Comparison of ENCODE assay signal across 29 cellular contexts in genomic region chr1:24300971-24301370, GRCh38. TPM values are rescaled to one million over a fixed set of nuclear protein-coding genes. Genes with fewer than 3 reads are reported as not detected.
A peak's percentile ranks its signal among the peaks of the same experiment; 100 is the strongest.
DNase-seq lines count a peak whose midpoint lies in the region; ATAC-seq and TF ChIP-seq lines count a peak whose summit lies in the region.
"Had no signal": no experiment of that assay in that cellular context is flagged by ENCODE, and none has a peak within 500 bp of the region (broad histone marks: within the 10 kb centered on the region; RNA-seq: fewer than 3 reads in every experiment).

No MANE protein-coding gene starts in this region.

- H2AFZ ChIP-seq in mammary epithelial cell (ENCODE audit: low read depth, low read length) = peak overlapping the region; percentile 56
- H2AFZ ChIP-seq in OCI-LY7 (ENCODE audit: low read length) = no peak overlapping the region

- H3K27me3 ChIP-seq in mammary epithelial cell (ENCODE audit: insufficient read depth, low read length) (no peaks in the 10 kb centered on the region), left lung (peaks cover 13 to 35% of the 10 kb centered on the region in 2 donors), upper lobe of left lung (no peaks in the 10 kb centered on the region), left ventricle myocardium inferior (ENCODE audit: low read depth) (peaks cover 27% of the 10 kb centered on the region)
- H3K27me3 ChIP-seq: BE2C had no signal

- CTCF ChIA-PET in mammary epithelial cell (lab: Charles Lee; ENCODE audit: low non-redundant PET) = interaction anchor here (0.5 kb wide), 1 partner anchor 94 kb away, joined by 5 read pairs; no protein-coding TSS in a partner anchor
- CTCF ChIA-PET in OCI-LY7 (lab: Charles Lee; ENCODE audit: unreplicated experiment) = interaction anchor here (0.6 kb wide), 1 partner anchor 76 kb away, joined by 3 read pairs; no protein-coding TSS in a partner anchor

- TF ChIP-seq EP300 in upper lobe of left lung (IDR thresholded peaks at IDR 0.05) = no peak

- peak overlapping the region; percentile 9 for H3K27ac ChIP-seq in mammary epithelial cell (ENCODE audit: insufficient read depth, low read depth, low read length)
- H3K27ac ChIP-seq in left lung = no peak overlapping the region
- H3K27ac ChIP-seq in upper lobe of left lung = no peak overlapping the region
- no peak overlapping the region for H3K27ac ChIP-seq in OCI-LY7 (ENCODE audit: low read depth, low read length, poor library complexity, severe bottlenecking)
- H3K27ac ChIP-seq in left ventricle myocardium inferior (replicated peaks) = no peak overlapping the region
- H3K27ac ChIP-seq: heart right ventricle had no signal

- dilution Hi-C loops in mammary epithelial cell (cut with HindIII; ENCODE audit: low sequenced_read_pairs) = no loop called here

- peaks cover 17% of the 10 kb centered on the region for H3K4me1 ChIP-seq in mammary epithelial cell (ENCODE audit: insufficient read depth, low read length)
- H3K4me1 ChIP-seq in left lung = no peaks in the 10 kb centered on the region
- peaks cover 0 to 14% (median 8%) of the 10 kb centered on the region in 4 donors for H3K4me1 ChIP-seq in upper lobe of left lung
- no peaks in the 10 kb centered on the region for H3K4me1 ChIP-seq in OCI-LY7 (ENCODE audit: insufficient read depth, low read length, poor library complexity, severe bottlenecking)
- H3K4me1 ChIP-seq in left ventricle myocardium inferior = no peaks in the 10 kb centered on the region
- H3K4me1 ChIP-seq: BE2C, heart right ventricle had no signal

- H3K4me2 ChIP-seq in mammary epithelial cell (ENCODE audit: insufficient read depth, low read depth, low read length) (peak overlapping the region; percentile 26), OCI-LY7 (ENCODE audit: low read length) (no peak overlapping the region)

- no peak overlapping the region for H3K4me3 ChIP-seq in mammary epithelial cell (replicated peaks in 1 of 3; ENCODE audit: insufficient read depth in 1 of 3, low read depth in 2 of 3, low read length in 3 of 3)
- H3K4me3 ChIP-seq in left lung = no peak overlapping the region
- H3K4me3 ChIP-seq in upper lobe of left lung = no peak overlapping the region
- H3K4me3 ChIP-seq in OCI-LY7 (ENCODE audit: low read depth, low read length, poor library complexity, severe bottlenecking) = no peak overlapping the region
- no peak overlapping the region for H3K4me3 ChIP-seq in left ventricle myocardium inferior
- H3K4me3 ChIP-seq: heart right ventricle, SK-N-MC had no signal

- TF ChIP-seq CTCF in mammary epithelial cell (conservative IDR thresholded peaks at IDR 0.05 in 1 of 2, IDR thresholded peaks at IDR 0.05 in 1 of 2; ENCODE audit: extremely low read depth in 1 of 2, insufficient read depth in 1 of 2, low read depth in 1 of 2, low read length in 2 of 2) (no peak), left lung (IDR thresholded peaks at IDR 0.05) (no peak), upper lobe of left lung (IDR thresholded peaks at IDR 0.05) (no peak), OCI-LY7 (conservative IDR thresholded peaks at IDR 0.05; ENCODE audit: low read length) (no peak), left ventricle myocardium inferior (IDR thresholded peaks at IDR 0.05; ENCODE audit: borderline replicate concordance) (no peak)

- peak; percentile 68 for ATAC-seq in left lung
- peak in 1 of 2 donors; percentile 10 for ATAC-seq in upper lobe of left lung (ENCODE audit: low FRiP score in 2 of 2)
- no peak for ATAC-seq in GM18870 (IDR thresholded peaks at IDR 0.05; ENCODE audit: unreplicated experiment)
- ATAC-seq: activated T-helper 17 cell treated with anti-CD3 and anti-CD28 coated beads, Interleukin-2, amount 50 U/mL, for 72 hours; heart right ventricle; left colon; naive thymus-derived CD8-positive, alpha-beta T cell had no signal

- POLR2A ChIA-PET in OCI-LY7 (lab: Charles Lee) = interaction anchor here (0.6 kb wide), 1 partner anchor 9 kb away, joined by 3 read pairs; no protein-coding TSS in a partner anchor

- WGBS in mammary epithelial cell (ENCODE audit: low coverage, missing lambda C conversion rate) = 2% methylated on average over 4 of the region's 5 CpGs
- 53 to 58% methylated on average over 4 to 5 of the region's 5 CpGs for WGBS in upper lobe of left lung, 2 donors

- H3K9me3 ChIP-seq in mammary epithelial cell (replicated peaks; ENCODE audit: insufficient read depth, low read length) (no peaks in the 10 kb centered on the region), left lung (no peaks in the 10 kb centered on the region), upper lobe of left lung (no peaks in the 10 kb centered on the region), OCI-LY7 (ENCODE audit: low read length) (no peaks in the 10 kb centered on the region), left ventricle myocardium inferior (replicated peaks) (no peaks in the 10 kb centered on the region)
- H3K9me3 ChIP-seq: BE2C, heart right ventricle had no signal

- no TSS peak for BruUV-seq in mammary epithelial cell (replicated peaks; lab: Mats Ljungman, UMichigan)
- BruUV-seq in OCI-LY7 (replicated peaks; lab: Mats Ljungman, UMichigan) = no TSS peak

- DNase-seq in NCI-H510A treated with DMSO at 0.1 percent for 48 hours (lab: John Stamatoyannopoulos, UW) (peak; percentile 15), NCI-H510A (lab: John Stamatoyannopoulos, UW) (no peak), mammary epithelial cell (peak; percentile 69), left lung (no peak), upper lobe of left lung (peak; percentile 60 to 70), OCI-LY7 (ENCODE audit: low spot score) (no peak), left ventricle myocardium inferior (no peak)
- DNase-seq: activated CD4-positive, alpha-beta memory T cell treated with anti-CD3 and anti-CD28 coated beads, Interleukin-2, amount 10 ng/mL, durations not matched to agents 7 days and 5 days; activated CD8-positive, alpha-beta memory T cell treated with anti-CD3 and anti-CD28 coated beads, Interleukin-2, amount 50 U/mL, for 48 hours; amygdala; BE2C; CD8-positive, alpha-beta memory T cell; GDM1; H9; heart right ventricle; left colon; naive thymus-derived CD8-positive, alpha-beta T cell; NCI-H1092 treated with DMSO at 0.1 percent for 48 hours; NCI-H1930; NCI-H526; RPMI8226; small intestine; stimulated activated CD8-positive, alpha-beta memory T cell treated with anti-CD3 and anti-CD28 coated beads, Interleukin-4, amount 100 ng/mL, for 48 hours; trophoblast cell had no signal

- H4K20me1 ChIP-seq in mammary epithelial cell (ENCODE audit: insufficient read depth, low read length) (no peaks in the 10 kb centered on the region), OCI-LY7 (ENCODE audit: insufficient read depth, low read length) (no peaks in the 10 kb centered on the region)

- H3K9ac ChIP-seq in mammary epithelial cell (ENCODE audit: insufficient read depth, low read length) = no peak overlapping the region

- intact Hi-C loops in mammary epithelial cell (cut with micrococcal nuclease) (no loop called here), left lung (cut with DNase I) (no loop called here), OCI-LY7 (cut with micrococcal nuclease; ENCODE audit: unreplicated experiment) (no loop called here), left ventricle myocardium inferior (cut with micrococcal nuclease) (no loop called here)

- H3K79me2 ChIP-seq in mammary epithelial cell (ENCODE audit: insufficient read depth, low read length) (no peaks in the 10 kb centered on the region), OCI-LY7 (ENCODE audit: insufficient read depth, low read depth, low read length) (no peaks in the 10 kb centered on the region)

- no peaks in the 10 kb centered on the region for H3K9me2 ChIP-seq in OCI-LY7 (ENCODE audit: insufficient read depth, low read length)

- no peak for TF ChIP-seq POLR2A in upper lobe of left lung (IDR thresholded peaks at IDR 0.05)

- no peaks in the 10 kb centered on the region for H3K36me3 ChIP-seq in mammary epithelial cell (ENCODE audit: insufficient read depth, low read length)
- H3K36me3 ChIP-seq in left lung = no peaks in the 10 kb centered on the region
- H3K36me3 ChIP-seq in upper lobe of left lung = no peaks in the 10 kb centered on the region
- no peaks in the 10 kb centered on the region for H3K36me3 ChIP-seq in OCI-LY7 (ENCODE audit: insufficient read depth, low read length)
- no peaks in the 10 kb centered on the region for H3K36me3 ChIP-seq in left ventricle myocardium inferior
- H3K36me3 ChIP-seq: BE2C, heart right ventricle had no signal

- in situ Hi-C loops in mammary epithelial cell (cut with MboI; ENCODE audit: low sequenced_read_pairs in 2 of 2) = no loop called here

RNA-seq across cellular contexts. Expression of gene GRHL3, which starts 18.2 kb away (rescaled TPM):
- total RNA-seq in mammary epithelial cell (10 to 100 TPM in 1 of 2 donors, 1 to 10 TPM in 1; 1.3 to 15.3 TPM), left lung (1 to 10 TPM in 1 of 2 donors, not detected in 1; 1.6 TPM), upper lobe of left lung (under 1 TPM in 2 of 6 donors, not detected in 4; 0.09 to 0.24 TPM), OCI-LY7 (2022) (0.35 and 0.65 TPM in 2 replicates), left ventricle myocardium inferior (not detected)
- 3.5 TPM for polyA plus RNA-seq in mammary epithelial cell
- 1.1 TPM for polyA minus RNA-seq in mammary epithelial cell
- total RNA-seq in OCI-LY7 (2014; rRNA removed; shearing (Covaris generic)) = 0.09 TPM in 1 of 2 replicates, not detected in the other
- total RNA-seq: activated T-helper 17 cell treated with anti-CD3 and anti-CD28 coated beads, Interleukin-2, amount 50 U/mL, for 72 hours; fibroblast of villous mesenchyme; heart right ventricle; naive thymus-derived CD8-positive, alpha-beta T cell; osteocyte had no signal
- polyA plus RNA-seq: CD8-positive, alpha-beta memory T cell; naive thymus-derived CD8-positive, alpha-beta T cell had no signal

Comparison
In these comparisons a context has a peak if more than half of its experiments do, and no peak if none do; other contexts are left out.
1. DNase-seq: peak in NCI-H510A treated with DMSO at 0.1 percent for 48 hours (single experiment), mammary epithelial cell (single experiment) and upper lobe of left lung (2 of 2); none in NCI-H510A (single experiment), left lung (0 of 2), OCI-LY7 (single experiment) and left ventricle myocardium inferior (single experiment).